2 cellular contexts compared by ENCODE assay signal in genomic region chr2:10303174-10303633, GRCh38.
TF ChIP-seq lines count a peak whose summit lies in the region.

No MANE protein-coding gene starts in this region.

TF ChIP-seq in GM12878, 131 proteins besides CTCF, POLR2A, EP300 and RAD21:
- peak; percentile 34; the same call in 1 of the 2 replicates for TF ChIP-seq PAX5 (IDR thresholded peaks at IDR 0.05; ENCODE audit: borderline replicate concordance, low read depth, low read length)
- TF ChIP-seq BMI1 (IDR thresholded peaks at IDR 0.05; ENCODE audit: borderline replicate concordance) = no peak
- peak; percentile 39; the same call in 1 of the 2 replicates for TF ChIP-seq RB1 (IDR thresholded peaks at IDR 0.05; ENCODE audit: borderline replicate concordance)
- 0 out of 2 replicates have a peak, but pooled peaks have one; percentile 8 for TF ChIP-seq MXI1 (IDR thresholded peaks at IDR 0.05; ENCODE audit: low read depth, low read length)
- 0 out of 2 replicates have a peak, but pooled peaks have one; percentile 63 for TF ChIP-seq NKRF (conservative IDR thresholded peaks at IDR 0.05)
- TF ChIP-seq BHLHE40 (IDR thresholded peaks at IDR 0.05; ENCODE audit: borderline replicate concordance in 1 of 2, low read depth in 2 of 2, low read length in 1 of 2) = 0 out of 4 replicates have a peak, but pooled peaks of 1 of the 2 experiments have one; percentile 17
- no peak for TF ChIP-seq NR2C1 (IDR thresholded peaks at IDR 0.05)
- 0 out of 2 replicates have a peak, but pooled peaks have one; percentile 59 for TF ChIP-seq HDGF (IDR thresholded peaks at IDR 0.05)
- no peak for TF ChIP-seq ZBTB33 (IDR thresholded peaks at IDR 0.05)
- peak; percentile 8; the same call in 1 of the 2 replicates for TF ChIP-seq LARP7 (IDR thresholded peaks at IDR 0.05)

TF ChIP-seq in HepG2, 621 proteins besides CTCF, POLR2A, EP300 and RAD21 (continues in another document):
- TF ChIP-seq RNF2 (conservative IDR thresholded peaks at IDR 0.05; ENCODE audit: low read depth) (0 out of 2 replicates have a peak, but pooled peaks have one; percentile 7), HCFC1 (IDR thresholded peaks at IDR 0.05; ENCODE audit: low read depth, low read length) (no peak), ZNF605 (CRISPR knock-in tag; IDR thresholded peaks at IDR 0.05) (0 out of 2 replicates have a peak, but pooled peaks have one; percentile 34), GZF1 (CRISPR knock-in tag; IDR thresholded peaks at IDR 0.05) (peak; percentile 23; the same call in 1 of the 2 replicates), ZSCAN21 (CRISPR knock-in tag; IDR thresholded peaks at IDR 0.05; ENCODE audit: borderline replicate concordance) (peak; percentile 49; the same call in 1 of the 2 replicates), ZFP91 (CRISPR knock-in tag; IDR thresholded peaks at IDR 0.05; ENCODE audit: borderline replicate concordance) (peak; percentile 18; the same call in 1 of the 2 replicates), ARNT2 (CRISPR knock-in tag; IDR thresholded peaks at IDR 0.05; ENCODE audit: low read depth) (0 out of 2 replicates have a peak, but pooled peaks have one; percentile 45), NFATC3 (CRISPR knock-in tag; IDR thresholded peaks at IDR 0.05) (peak; percentile 61; the same call in 1 of the 2 replicates), KDM5B (CRISPR knock-in tag; IDR thresholded peaks at IDR 0.05; ENCODE audit: borderline replicate concordance) (peak; percentile 19; the same call in 1 of the 2 replicates), ARID3A (IDR thresholded peaks at IDR 0.05; ENCODE audit: low read depth, low read length) (no peak), ZNF687 (CRISPR knock-in tag; IDR thresholded peaks at IDR 0.05) (peak; percentile 87; the same call in 1 of the 2 replicates), SKI (IDR thresholded peaks at IDR 0.05; ENCODE audit: partially characterized antibody) (no peak), ZHX1 (CRISPR knock-in tag; IDR thresholded peaks at IDR 0.05; ENCODE audit: low read depth) (0 out of 2 replicates have a peak, but pooled peaks have one; percentile 6), ZNF280D (CRISPR knock-in tag; IDR thresholded peaks at IDR 0.05) (no peak), ZNF740 (CRISPR knock-in tag; IDR thresholded peaks at IDR 0.05) (no peak), HOMEZ (CRISPR knock-in tag; IDR thresholded peaks at IDR 0.05; ENCODE audit: low read depth) (no peak), FUBP1 (CRISPR knock-in tag; IDR thresholded peaks at IDR 0.05; ENCODE audit: borderline replicate concordance) (0 out of 2 replicates have a peak, but pooled peaks have one; percentile 50), ZNF788 (CRISPR knock-in tag; IDR thresholded peaks at IDR 0.05; ENCODE audit: borderline replicate concordance) (peak; percentile 76; the same call in 1 of the 2 replicates), ZNF350 (CRISPR knock-in tag; IDR thresholded peaks at IDR 0.05; ENCODE audit: borderline replicate concordance, low read depth) (peak; percentile 35; the same call in 1 of the 2 replicates), HES4 (CRISPR knock-in tag; IDR thresholded peaks at IDR 0.05; ENCODE audit: borderline replicate concordance) (no peak), ZNF225 (CRISPR knock-in tag; IDR thresholded peaks at IDR 0.05) (peak; percentile 61; the same call in 1 of the 2 replicates), NFKB2 (CRISPR knock-in tag; IDR thresholded peaks at IDR 0.05; ENCODE audit: borderline replicate concordance) (peak; percentile 4; the same call in 1 of the 2 replicates), BATF2 (CRISPR knock-in tag; IDR thresholded peaks at IDR 0.05) (0 out of 2 replicates have a peak, but pooled peaks have one; percentile 69), ZNF260 (CRISPR knock-in tag; IDR thresholded peaks at IDR 0.05; ENCODE audit: borderline replicate concordance, low read depth) (no peak), ATRX (CRISPR knock-in tag; IDR thresholded peaks at IDR 0.05; ENCODE audit: borderline replicate concordance) (no peak), TAF15 (IDR thresholded peaks at IDR 0.05; ENCODE audit: low read depth, low read length, poor library complexity, severe bottlenecking) (no peak), ZFP36 (IDR thresholded peaks at IDR 0.05; ENCODE audit: borderline replicate concordance, low read depth, low read length, partially characterized antibody) (no peak), HIVEP1 (CRISPR knock-in tag; IDR thresholded peaks at IDR 0.05) (0 out of 2 replicates have a peak, but pooled peaks have one; percentile 48), BRCA1 (CRISPR knock-in tag; IDR thresholded peaks at IDR 0.05) (no peak)
